Comparison of ENCODE assay signal across 32 cellular contexts in the genomic region with DNA sequence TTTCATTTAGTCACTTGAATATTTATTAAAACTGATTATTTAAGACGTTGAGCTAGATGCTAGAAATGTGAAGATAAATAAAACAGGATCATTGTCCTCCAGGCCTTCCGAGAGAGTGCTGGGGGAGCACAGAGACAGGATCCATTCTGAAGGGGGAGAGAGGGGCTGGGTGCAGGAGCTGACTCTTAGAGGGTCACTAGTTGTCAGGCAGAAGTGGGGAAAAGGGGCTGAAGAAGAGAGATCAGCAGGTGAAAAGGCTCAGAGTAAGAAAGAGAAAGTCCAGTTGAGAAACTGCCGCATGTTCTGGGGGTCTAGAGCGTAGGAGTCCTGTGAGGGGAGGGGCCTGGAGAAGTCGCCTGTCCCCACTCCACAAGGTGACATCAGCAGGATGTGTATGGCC.
"Had no signal": no experiment of that assay in that cellular context is flagged by ENCODE, and none has a peak within 500 bp of the region (broad histone marks: within the 10 kb centered on the region; RNA-seq: fewer than 3 reads in every experiment).

No MANE protein-coding gene starts in this region.

- H3K36me3 Mint-ChIP-seq: naive thymus-derived CD8-positive, alpha-beta T cell; stimulated activated memory B cell treated with anti-CD40 and anti-IgM and Interleukin-4, amounts not matched to agents 10 μg/mL and 1 μg/mL and 100 μg/mL, for 72 hours; type B pancreatic cell had no signal

- H3K4me2 ChIP-seq: smooth muscle cell had no signal

- H3K27ac Mint-ChIP-seq: naive thymus-derived CD8-positive, alpha-beta T cell; natural killer cell treated with Interleukin-12 subunit alpha and Interleukin-12 subunit beta and Interleukin-15 and Interleukin-18, amount 100 ng/mL, for 72 hours; nephron progenitor cell; progenitor cell of endocrine pancreas; stimulated activated memory B cell treated with anti-CD40 and anti-IgM and Interleukin-4, amounts not matched to agents 10 μg/mL and 1 μg/mL and 100 μg/mL, for 72 hours; stimulated activated naive CD8-positive, alpha-beta T cell treated with anti-CD3 and anti-CD28 coated beads, Interleukin-15, amount 100 ng/mL, for 72 hours; type B pancreatic cell had no signal

- H2AFZ ChIP-seq: parathyroid adenoma had no signal

- H3K79me2 ChIP-seq: parathyroid adenoma had no signal

- H3K27me3 Mint-ChIP-seq: naive thymus-derived CD8-positive, alpha-beta T cell; stimulated activated memory B cell treated with anti-CD40 and anti-IgM and Interleukin-4, amounts not matched to agents 10 μg/mL and 1 μg/mL and 100 μg/mL, for 72 hours; stimulated activated naive CD8-positive, alpha-beta T cell treated with anti-CD3 and anti-CD28 coated beads, Interleukin-15, amount 100 ng/mL, for 72 hours had no signal

- H3K9me3 Mint-ChIP-seq: type B pancreatic cell had no signal

- H3K27ac ChIP-seq: neutrophil, ovary, parathyroid adenoma, psoas muscle, skin epidermis, spleen, suprapubic skin, testis, tibial artery, transverse colon, upper lobe of right lung, uterus had no signal

- H3K4me3 Mint-ChIP-seq: naive thymus-derived CD8-positive, alpha-beta T cell; natural killer cell treated with Interleukin-12 subunit alpha and Interleukin-12 subunit beta and Interleukin-15 and Interleukin-18, amount 100 ng/mL, for 72 hours; nephron progenitor cell; neural crest cell; stimulated activated memory B cell treated with anti-CD40 and anti-IgM and Interleukin-4, amounts not matched to agents 10 μg/mL and 1 μg/mL and 100 μg/mL, for 72 hours; stimulated activated naive CD8-positive, alpha-beta T cell treated with anti-CD3 and anti-CD28 coated beads, Interleukin-15, amount 100 ng/mL, for 72 hours; type B pancreatic cell had no signal

- H3K4me3 ChIP-seq: ovary, psoas muscle, skin epidermis, smooth muscle cell, spleen, suprapubic skin, testis, tibial artery, transverse colon, upper lobe of right lung, uterus had no signal

- H3K9me3 ChIP-seq: neutrophil, ovary, upper lobe of right lung, uterus had no signal

- H3K9ac ChIP-seq: parathyroid adenoma had no signal

- DNase-seq: naive thymus-derived CD8-positive, alpha-beta T cell; nephron progenitor cell; nucleus accumbens; ovary; psoas muscle; right cardiac atrium; spleen; stimulated activated CD4-positive, alpha-beta T cell treated with anti-CD3 and anti-CD28 coated beads, Interleukin-12 subunit alpha, Interleukin-12 subunit beta, amount 100 ng/mL, for 4 hours; stimulated activated CD4-positive, alpha-beta T cell treated with anti-CD3 and anti-CD28 coated beads, Interleukin-1b, Interleukin-23, amount 100 ng/mL, for 48 hours; stimulated activated CD4-positive, alpha-beta T cell treated with anti-CD3 and anti-CD28 coated beads, Interleukin-4, amount 100 ng/mL, for 1 hour; stimulated activated CD4-positive, alpha-beta T cell treated with anti-CD3 and anti-CD28 coated beads, Interleukin-4, amount 100 ng/mL, for 4 hours; stimulated activated CD8-positive, alpha-beta memory T cell treated with anti-CD3 and anti-CD28 coated beads, Interleukin-4, amount 100 ng/mL, for 48 hours; stimulated activated naive CD4-positive, alpha-beta T cell; stimulated activated naive CD8-positive, alpha-beta T cell treated with anti-CD3 and anti-CD28 coated beads, Interleukin-15, amount 100 ng/mL, for 72 hours; stimulated activated naive CD8-positive, alpha-beta T cell treated with anti-CD3 and anti-CD28 coated beads, Interleukin-15, Interleukin-2, amounts not matched to agents 100 U/mL and 50 U/mL, for 24 hours; substantia nigra; testis; tibial artery; transverse colon; upper lobe of right lung; uterus had no signal

- H3K36me3 ChIP-seq: neutrophil, ovary, spleen, suprapubic skin, tibial artery, transverse colon, upper lobe of right lung, uterus had no signal

- H3K4me1 ChIP-seq: parathyroid adenoma, psoas muscle, spleen, testis, tibial artery, transverse colon, upper lobe of right lung, uterus had no signal

- ATAC-seq: naive thymus-derived CD8-positive, alpha-beta T cell; natural killer cell treated with Interleukin-12 subunit alpha and Interleukin-12 subunit beta and Interleukin-15 and Interleukin-18, amount 100 ng/mL, for 72 hours; psoas muscle; right cardiac atrium; sciatic nerve; stimulated activated memory B cell treated with anti-CD40 and anti-IgM and Interleukin-4, amounts not matched to agents 10 μg/mL and 1 μg/mL and 100 μg/mL, for 72 hours; stimulated activated naive CD8-positive, alpha-beta T cell treated with anti-CD3 and anti-CD28 coated beads, Interleukin-15, amount 100 ng/mL, for 72 hours; stimulated activated naive CD8-positive, alpha-beta T cell treated with anti-CD3 and anti-CD28 coated beads, Interleukin-15, Interleukin-2, amounts not matched to agents 100 U/mL and 50 U/mL, for 24 hours; upper lobe of right lung had no signal

- H3K27me3 ChIP-seq: neutrophil, ovary, spleen, suprapubic skin, testis, tibial artery, transverse colon, upper lobe of right lung, uterus had no signal

- H3K4me1 Mint-ChIP-seq: naive thymus-derived CD8-positive, alpha-beta T cell; neural crest cell; stimulated activated memory B cell treated with anti-CD40 and anti-IgM and Interleukin-4, amounts not matched to agents 10 μg/mL and 1 μg/mL and 100 μg/mL, for 72 hours; stimulated activated naive CD8-positive, alpha-beta T cell treated with anti-CD3 and anti-CD28 coated beads, Interleukin-15, amount 100 ng/mL, for 72 hours had no signal
